2 cellular contexts compared by ENCODE assay signal in genomic region chr7:54858008-54858692, GRCh38.
TF ChIP-seq lines count a peak whose summit lies in the region.

No MANE protein-coding gene starts in this region.

TF ChIP-seq in GM23338, 12 proteins besides CTCF, POLR2A, EP300 and RAD21:
- no peak for TF ChIP-seq ZNF331 (CRISPR knock-in tag; IDR thresholded peaks at IDR 0.05; ENCODE audit: low read depth)
- TF ChIP-seq ZNF462 (CRISPR knock-in tag; IDR thresholded peaks at IDR 0.05), result peak; percentile 49; the same call in 1 of the 2 replicates

TF ChIP-seq in H1, 55 proteins besides CTCF, POLR2A, EP300 and RAD21:
- TF ChIP-seq BACH1 (IDR thresholded peaks at IDR 0.05; ENCODE audit: low read length) (no peak), FOSL1 (IDR thresholded peaks at IDR 0.05; ENCODE audit: insufficient read depth, low read depth, low read length) (no peak), MAFK (IDR thresholded peaks at IDR 0.05; ENCODE audit: low read depth, low read length) (no peak), CBX5 (IDR thresholded peaks at IDR 0.05; ENCODE audit: low read depth, low read length) (no peak), CTBP2 (IDR thresholded peaks at IDR 0.05; ENCODE audit: borderline replicate concordance, insufficient read depth, insufficient read length, low read length) (no peak), SUZ12 (IDR thresholded peaks at IDR 0.05; ENCODE audit: low read length) (no peak), GTF2F1 (IDR thresholded peaks at IDR 0.05; ENCODE audit: borderline replicate concordance, low read depth, low read length) (no peak), RFX5 (IDR thresholded peaks at IDR 0.05; ENCODE audit: borderline replicate concordance, low read depth, low read length) (no peak), BCL11A (IDR thresholded peaks at IDR 0.05; ENCODE audit: low read depth in 2 of 2, low read length in 2 of 2) (no peak), CHD2 (IDR thresholded peaks at IDR 0.05; ENCODE audit: low read length) (no peak), SP1 (IDR thresholded peaks at IDR 0.05; ENCODE audit: low read depth, low read length) (no peak), RNF2 (IDR thresholded peaks at IDR 0.05; ENCODE audit: borderline replicate concordance, low read depth, low read length, missing control alignments, poor library complexity, severe bottlenecking) (no peak), BRCA1 (IDR thresholded peaks at IDR 0.05; ENCODE audit: low read depth, low read length) (no peak)
- TF ChIP-seq, protein P1, sequence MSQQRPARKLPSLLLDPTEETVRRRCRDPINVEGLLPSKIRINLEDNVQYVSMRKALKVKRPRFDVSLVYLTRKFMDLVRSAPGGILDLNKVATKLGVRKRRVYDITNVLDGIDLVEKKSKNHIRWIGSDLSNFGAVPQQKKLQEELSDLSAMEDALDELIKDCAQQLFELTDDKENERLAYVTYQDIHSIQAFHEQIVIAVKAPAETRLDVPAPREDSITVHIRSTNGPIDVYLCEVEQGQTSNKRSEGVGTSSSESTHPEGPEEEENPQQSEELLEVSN (IDR thresholded peaks at IDR 0.05), result no peak
